Comparison of ENCODE assay signal across 8 cellular contexts in genomic region chr6:39361657-39362486, GRCh38. TPM values are rescaled to one million over a fixed set of nuclear protein-coding genes. Genes with fewer than 3 reads are reported as not detected.
DNase-seq lines count a peak whose midpoint lies in the region; ATAC-seq and TF ChIP-seq lines count a peak whose summit lies in the region.

No MANE protein-coding gene starts in this region.

- H3K36me3 ChIP-seq in neuronal stem cell (replicated peaks in 1 of 2; ENCODE audit: control insufficient read depth in 2 of 2, insufficient read depth in 2 of 2, low read length in 2 of 2) (no peaks in the 10 kb centered on the region), tibial artery (no peaks in the 10 kb centered on the region)

- peak overlapping the region; percentile 66 for H2BK15ac ChIP-seq in neuronal stem cell (ENCODE audit: low read length)

- peaks cover 1% of the 10 kb centered on the region for H3K4me1 Mint-ChIP-seq in activated T-cell treated with anti-CD3 and anti-CD28 coated beads, Interleukin-2, amount 50 U/mL, for 4 hours (ENCODE audit: low read depth)

- H3K79me1 ChIP-seq in neuronal stem cell (ENCODE audit: low read depth, low read length) = no peaks in the 10 kb centered on the region

- H4K8ac ChIP-seq in neuronal stem cell (ENCODE audit: low read depth, low read length) = no peak overlapping the region

- no peak overlapping the region for H2BK12ac ChIP-seq in neuronal stem cell (ENCODE audit: low read length)

- POLR2A ChIA-PET in AG04450 (lab: Yijun Ruan, JAX) = no interaction called here

- intact Hi-C loops in tibial artery (cut with DNase I; ENCODE audit: low total_unique reads) = no loop called here

- H3K4me1 ChIP-seq in foreskin keratinocyte = no peaks in the 10 kb centered on the region
- H3K4me1 ChIP-seq in neuronal stem cell (ENCODE audit: control insufficient read depth in 2 of 2, insufficient read depth in 1 of 2, low read depth in 1 of 2, low read length in 2 of 2) = peaks cover 0 to 7% of the 10 kb centered on the region in 2 donors
- peaks cover 0 to 5% (median 1%) of the 10 kb centered on the region in 4 donors for H3K4me1 ChIP-seq in tibial artery

- H3K9me3 ChIP-seq in AG04450 (ENCODE audit: control insufficient read depth, insufficient read depth, low read length) (no peaks in the 10 kb centered on the region), neuronal stem cell (replicated peaks in 1 of 2; ENCODE audit: control insufficient read depth in 2 of 2, insufficient read depth in 1 of 2, low read depth in 1 of 2, low read length in 2 of 2) (no peaks in the 10 kb centered on the region), tibial artery (no peaks in the 10 kb centered on the region)

- no peak overlapping the region for H3K27ac ChIP-seq in AG04450 (ENCODE audit: low read depth, low read length)
- no peak overlapping the region for H3K27ac ChIP-seq in foreskin keratinocyte
- peak overlapping the region; percentile 26 for H3K27ac ChIP-seq in neuronal stem cell (replicated peaks; ENCODE audit: low read length)
- H3K27ac ChIP-seq in tibial artery = no peak overlapping the region

- H3K4me2 ChIP-seq in neuronal stem cell (ENCODE audit: insufficient read depth, low read length, poor library complexity, severe bottlenecking) = no peak overlapping the region

- no peaks in the 10 kb centered on the region for H3K27me3 ChIP-seq in AG04450 (ENCODE audit: control insufficient read depth, insufficient read depth, low read length)
- no peaks in the 10 kb centered on the region for H3K27me3 ChIP-seq in foreskin keratinocyte
- no peaks in the 10 kb centered on the region for H3K27me3 ChIP-seq in neuronal stem cell (ENCODE audit: control insufficient read depth in 3 of 3, insufficient read depth in 3 of 3, low read depth in 1 of 3, low read length in 3 of 3)
- no peaks in the 10 kb centered on the region for H3K27me3 ChIP-seq in tibial artery

- WGBS in neuronal stem cell (ENCODE audit: extremely low coverage in 2 of 2, insufficient read length in 2 of 2, insufficient replicate concordance in 1 of 2), 2 donors = no CpG with 5 or more reads among the region's 21 CpGs

- ATAC-seq in GM18498 (IDR thresholded peaks at IDR 0.05; ENCODE audit: unreplicated experiment) = peak; percentile 71
- peak; percentile 48 to 71 for ATAC-seq in activated T-cell treated with anti-CD3 and anti-CD28 coated beads, Interleukin-2, amount 50 U/mL, for 4 hours
- ATAC-seq in foreskin keratinocyte = peak; percentile 81

- H2AK5ac ChIP-seq in neuronal stem cell (ENCODE audit: low read depth, low read length) = peak overlapping the region; percentile 30

- H4K91ac ChIP-seq in neuronal stem cell (ENCODE audit: low read depth, low read length, poor library complexity) = no peak overlapping the region

- H3K4me3 ChIP-seq in AG04450 (ENCODE audit: low read depth, low read length) = no peak overlapping the region
- H3K4me3 ChIP-seq in neuronal stem cell (ENCODE audit: low read length in 2 of 2) = no peak overlapping the region
- no peak overlapping the region for H3K4me3 ChIP-seq in tibial artery

- CTCF ChIA-PET in AG04450 (lab: Charles Lee) = interaction anchor here (0.5 to 4.1 kb wide), 16 partner anchors 9 to 1471 kb away, joined by 3 to 27 read pairs (median 4); partner anchors contain the start of gene DAAM2

- H2BK5ac ChIP-seq in neuronal stem cell (ENCODE audit: low read length) = no peak overlapping the region

- H3K4ac ChIP-seq in neuronal stem cell (ENCODE audit: low read length) = no peak overlapping the region

- DNase-seq in AG04450 (ENCODE audit: low read depth, low spot score) = peak; percentile 16
- peak; percentile 72 for DNase-seq in HT-29 (ENCODE audit: low spot score)
- DNase-seq in NOMO-1 treated with DMSO at 0.1 percent for 48 hours (lab: John Stamatoyannopoulos, UW; ENCODE audit: unreplicated experiment) = peak; percentile 55
- peak; percentile 17 for DNase-seq in activated T-cell treated with anti-CD3 and anti-CD28 coated beads, Interleukin-2, amount 50 U/mL, for 4 hours
- peak in 1 of 2 donors; percentile 34 for DNase-seq in foreskin keratinocyte
- peak; percentile 72 for DNase-seq in neuronal stem cell (ENCODE audit: low spot score)
- DNase-seq in tibial artery = peak; percentile 49 to 77

- H3K18ac ChIP-seq in neuronal stem cell (ENCODE audit: low read length) = no peak overlapping the region

- no peaks in the 10 kb centered on the region for H3K36me3 Mint-ChIP-seq in activated T-cell treated with anti-CD3 and anti-CD28 coated beads, Interleukin-2, amount 50 U/mL, for 4 hours (ENCODE audit: insufficient read depth)

- no peak overlapping the region for H3K23ac ChIP-seq in neuronal stem cell (ENCODE audit: low read depth, low read length, poor library complexity)

- TF ChIP-seq CTCF in AG04450 (IDR thresholded peaks at IDR 0.05; ENCODE audit: low read depth, low read length) (peak; percentile 87), foreskin keratinocyte (conservative IDR thresholded peaks at IDR 0.05) (peak; percentile 75), tibial artery (IDR thresholded peaks at IDR 0.05) (peak; percentile 74 to 86)

- H3K27me3 Mint-ChIP-seq in activated T-cell treated with anti-CD3 and anti-CD28 coated beads, Interleukin-2, amount 50 U/mL, for 4 hours (ENCODE audit: low read depth) = peaks cover 12% of the 10 kb centered on the region

- no peak overlapping the region for H2BK120ac ChIP-seq in neuronal stem cell (ENCODE audit: low read depth, low read length)

- H3K9ac ChIP-seq in neuronal stem cell (ENCODE audit: low read depth, low read length, poor library complexity) = peak overlapping the region; percentile 45

- H3K4me3 Mint-ChIP-seq in activated T-cell treated with anti-CD3 and anti-CD28 coated beads, Interleukin-2, amount 50 U/mL, for 4 hours = no peak overlapping the region

- H3K9me3 Mint-ChIP-seq in activated T-cell treated with anti-CD3 and anti-CD28 coated beads, Interleukin-2, amount 50 U/mL, for 4 hours = no peaks in the 10 kb centered on the region

- peak overlapping the region; percentile 78 for H2AFZ ChIP-seq in neuronal stem cell (ENCODE audit: low read length)

- H3K14ac ChIP-seq in neuronal stem cell (ENCODE audit: low read length) = no peak overlapping the region

RNA-seq across cellular contexts. Expression of gene KCNK16, which starts 39.4 kb away (rescaled TPM):
- polyA plus RNA-seq in AG04450 (2011; rRNA removed) (not detected in 2 replicates), foreskin keratinocyte (not detected in 2 replicates)
- not detected in 2 replicates for polyA minus RNA-seq in AG04450 (2011; rRNA and poly(A)+ RNA removed)
- not detected in 2 replicates for total RNA-seq in HT-29 (2014; rRNA removed; shearing (Covaris generic))
- total RNA-seq in activated T-cell treated with anti-CD3 and anti-CD28 coated beads, Interleukin-2, amount 50 U/mL, for 4 hours = not detected
- total RNA-seq in foreskin keratinocyte = not detected in 2 replicates
- not detected for polyA plus RNA-seq in neuronal stem cell (2013, experiment 1 of 2)
- polyA plus RNA-seq in neuronal stem cell (2013, experiment 2 of 2) = not detected

RNA-seq across cellular contexts. Expression of gene KCNK17, which starts 47.7 kb away (rescaled TPM):
- polyA plus RNA-seq in AG04450 (2011; rRNA removed) (not detected in 2 replicates), foreskin keratinocyte (not detected in 2 replicates)
- polyA minus RNA-seq in AG04450 (2011; rRNA and poly(A)+ RNA removed) = not detected in 2 replicates
- total RNA-seq in HT-29 (2014; rRNA removed; shearing (Covaris generic)) = 0.13 TPM in 1 of 2 replicates, not detected in the other
- not detected for total RNA-seq in activated T-cell treated with anti-CD3 and anti-CD28 coated beads, Interleukin-2, amount 50 U/mL, for 4 hours
- not detected in 2 replicates for total RNA-seq in foreskin keratinocyte
- polyA plus RNA-seq in neuronal stem cell (2013, experiment 1 of 2) = 0.33 TPM
- 0.22 TPM for polyA plus RNA-seq in neuronal stem cell (2013, experiment 2 of 2)
